ENCODE assay signal across 3 cellular contexts in the genomic region with DNA sequence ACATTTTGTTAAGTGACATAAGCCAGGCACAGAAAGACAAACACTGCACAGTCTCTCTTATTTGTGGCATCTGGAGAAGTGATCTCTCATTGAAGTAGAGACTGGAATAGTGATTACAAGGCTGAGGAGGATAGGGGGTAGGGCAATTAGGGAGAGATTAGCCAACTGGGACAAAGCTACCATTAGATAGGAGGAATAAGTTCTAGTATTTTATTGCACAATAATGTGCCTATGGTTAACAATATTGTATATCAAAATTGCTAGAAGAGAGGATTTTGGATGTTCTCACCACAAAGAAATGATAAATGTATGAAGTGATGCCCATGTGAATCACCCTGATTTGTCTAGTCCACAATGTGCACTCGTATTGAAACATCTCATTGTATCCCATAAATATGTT.
TF ChIP-seq lines count a peak whose summit lies in the region.

No MANE protein-coding gene starts in this region.

TF ChIP-seq in HepG2, 621 proteins besides CTCF, POLR2A, EP300 and RAD21:
- TF ChIP-seq, protein P1, sequence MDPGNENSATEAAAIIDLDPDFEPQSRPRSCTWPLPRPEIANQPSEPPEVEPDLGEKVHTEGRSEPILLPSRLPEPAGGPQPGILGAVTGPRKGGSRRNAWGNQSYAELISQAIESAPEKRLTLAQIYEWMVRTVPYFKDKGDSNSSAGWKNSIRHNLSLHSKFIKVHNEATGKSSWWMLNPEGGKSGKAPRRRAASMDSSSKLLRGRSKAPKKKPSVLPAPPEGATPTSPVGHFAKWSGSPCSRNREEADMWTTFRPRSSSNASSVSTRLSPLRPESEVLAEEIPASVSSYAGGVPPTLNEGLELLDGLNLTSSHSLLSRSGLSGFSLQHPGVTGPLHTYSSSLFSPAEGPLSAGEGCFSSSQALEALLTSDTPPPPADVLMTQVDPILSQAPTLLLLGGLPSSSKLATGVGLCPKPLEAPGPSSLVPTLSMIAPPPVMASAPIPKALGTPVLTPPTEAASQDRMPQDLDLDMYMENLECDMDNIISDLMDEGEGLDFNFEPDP (CRISPR knock-in tag; conservative IDR thresholded peaks at IDR 0.05): no peak
- no peak for TF ChIP-seq ZSCAN22 (CRISPR knock-in tag; IDR thresholded peaks at IDR 0.05)
- TF ChIP-seq CEBPB (IDR thresholded peaks at IDR 0.05; ENCODE audit: borderline replicate concordance, low read depth, low read length): peak; percentile 52; the same call in 1 of the 2 replicates
- TF ChIP-seq ZFP36 (IDR thresholded peaks at IDR 0.05; ENCODE audit: borderline replicate concordance, low read depth, low read length, partially characterized antibody): no peak
- no peak for TF ChIP-seq ZEB1 (IDR thresholded peaks at IDR 0.05; ENCODE audit: insufficient replicate concordance, low read depth)
- TF ChIP-seq EZH2 (conservative IDR thresholded peaks at IDR 0.05; ENCODE audit: low read depth, low read length): no peak

TF ChIP-seq in IMR-90, 13 proteins besides CTCF, POLR2A, EP300 and RAD21:
- TF ChIP-seq CEBPB (IDR thresholded peaks at IDR 0.05; ENCODE audit: low read depth, low read length) (0 out of 2 replicates have a peak, but pooled peaks have one; percentile 26), CHD1 (IDR thresholded peaks at IDR 0.05; ENCODE audit: low read depth, low read length) (no peak)

TF ChIP-seq in K562, 482 proteins besides CTCF, POLR2A, EP300 and RAD21:
- TF ChIP-seq SRSF7 (optimal IDR thresholded peaks at IDR 0.05; ENCODE audit: low read depth, low read length) (no peak), CEBPB (tag; IDR thresholded peaks at IDR 0.05) (peak; percentile 66), CEBPG (CRISPR knock-in tag; IDR thresholded peaks at IDR 0.05) (no peak), CEBPG (tag; conservative IDR thresholded peaks at IDR 0.05 in 1 of 2, IDR thresholded peaks at IDR 0.05 in 1 of 2) (peak in 1 of 2 experiments; percentile 73; a peak in 2 of 4 replicates)
TF ChIP-seq in K562: peak in this region for 2.
